In the genomic region with DNA sequence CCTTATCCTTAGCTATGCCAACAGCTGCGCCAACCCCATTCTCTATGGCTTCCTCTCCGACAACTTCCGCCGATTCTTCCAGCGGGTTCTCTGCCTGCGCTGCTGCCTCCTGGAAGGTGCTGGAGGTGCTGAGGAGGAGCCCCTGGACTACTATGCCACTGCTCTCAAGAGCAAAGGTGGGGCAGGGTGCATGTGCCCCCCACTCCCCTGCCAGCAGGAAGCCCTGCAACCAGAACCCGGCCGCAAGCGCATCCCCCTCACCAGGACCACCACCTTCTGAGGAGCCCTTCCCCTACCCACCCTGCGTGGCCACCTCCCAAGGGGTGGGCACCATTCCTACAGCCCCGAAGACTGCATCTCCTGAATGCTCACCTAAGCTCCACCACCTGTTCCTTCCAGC, we compare ENCODE assay signal across 21 cellular contexts. TPM values are rescaled to one million over a fixed set of nuclear protein-coding genes. Genes with fewer than 3 reads are reported as not detected.
DNase-seq lines count a peak whose midpoint lies in the region; ATAC-seq and TF ChIP-seq lines count a peak whose summit lies in the region.
"Had no signal": no experiment of that assay in that cellular context is flagged by ENCODE, and none has a peak within 500 bp of the region (broad histone marks: within the 10 kb centered on the region; RNA-seq: fewer than 3 reads in every experiment).

No MANE protein-coding gene starts in this region.

- no peak overlapping the region for H3K4me2 ChIP-seq in GM23338

- no peaks in the 10 kb centered on the region for H3K4me1 ChIP-seq in GM23338 (ENCODE audit: insufficient read depth)

- H3K27me3 ChIP-seq in GM23338 (ENCODE audit: insufficient read depth): peaks cover 54% of the 10 kb centered on the region
- peaks cover 7% of the 10 kb centered on the region for H3K27me3 ChIP-seq in CD4-positive, alpha-beta T cell (ENCODE audit: control insufficient read depth, insufficient read depth, low read length)

- H3K9me2 ChIP-seq in GM23338 (ENCODE audit: insufficient read depth): peaks cover 4% of the 10 kb centered on the region; the same call in 1 of the 2 replicates

- CTCF ChIA-PET in MCF 10A (lab: Yijun Ruan, JAX): interaction anchor here (2.9 kb wide), 1 partner anchor 344 kb away, joined by 10 read pairs; no protein-coding TSS in a partner anchor
- CTCF ChIA-PET in CD4-positive, alpha-beta T cell (lab: Charles Lee): no interaction called here

- H3K9me3 Mint-ChIP-seq in GM23338: no peaks in the 10 kb centered on the region
- H3K9me3 Mint-ChIP-seq in endothelial cell (ENCODE audit: unreplicated experiment): no peaks in the 10 kb centered on the region
- no peaks in the 10 kb centered on the region for H3K9me3 Mint-ChIP-seq in nephron
- no peaks in the 10 kb centered on the region for H3K9me3 Mint-ChIP-seq in MCF 10A (ENCODE audit: unreplicated experiment)
- H3K9me3 Mint-ChIP-seq in CD4-positive, alpha-beta T cell: no peaks in the 10 kb centered on the region

- DNase-seq in GM23338 (ENCODE audit: low spot score) (no peak), endothelial cell (ENCODE audit: low spot score) (no peak), sciatic nerve (ENCODE audit: low spot score) (peak; percentile 30), MCF 10A (ENCODE audit: unreplicated experiment) (no peak), DMS53 (lab: John Stamatoyannopoulos, UW) (no peak), COLO829 (ENCODE audit: low spot score) (no peak)
- no peak for DNase-seq in CD4-positive, alpha-beta T cell
- DNase-seq: ACHN; CD4-positive, alpha-beta memory T cell; DMS 273 treated with DMSO at 0.1 percent for 48 hours; GDM1; GOT3; H7; HFFc6; KG1 had no signal

- POLR2A ChIA-PET in MCF 10A (lab: Yijun Ruan, JAX): interaction anchor here (1.2 to 1.8 kb wide), 3 partner anchors 10 to 35 kb away, joined by 3 to 9 read pairs (median 3); no protein-coding TSS in a partner anchor
- POLR2A ChIA-PET in CD4-positive, alpha-beta T cell (lab: Charles Lee): no interaction called here

- no peaks in the 10 kb centered on the region for H3K9me3 ChIP-seq in CD4-positive, alpha-beta T cell (ENCODE audit: control insufficient read depth, low read length)

- peak overlapping the region; percentile 52; the same call in 1 of the 3 replicates for H3K4me3 Mint-ChIP-seq in GM23338
- H3K4me3 Mint-ChIP-seq in endothelial cell (ENCODE audit: unreplicated experiment): peak overlapping the region; percentile 67
- peak overlapping the region in 2 of 3 experiments; percentile 21 to 47 for H3K4me3 Mint-ChIP-seq in nephron
- H3K4me3 Mint-ChIP-seq in MCF 10A (ENCODE audit: unreplicated experiment): no peak overlapping the region
- no peak overlapping the region for H3K4me3 Mint-ChIP-seq in CD4-positive, alpha-beta T cell
- H3K4me3 Mint-ChIP-seq: CD4-positive, alpha-beta memory T cell; HFFc6 had no signal

- H4K20me1 ChIP-seq in GM23338 (replicated peaks; ENCODE audit: insufficient read depth): no peaks in the 10 kb centered on the region

- H3K4me1 Mint-ChIP-seq in GM23338: peaks cover 7% of the 10 kb centered on the region
- H3K4me1 Mint-ChIP-seq in endothelial cell (ENCODE audit: unreplicated experiment): peaks cover 21% of the 10 kb centered on the region
- H3K4me1 Mint-ChIP-seq in nephron: peaks cover 26% of the 10 kb centered on the region
- peaks cover 14% of the 10 kb centered on the region for H3K4me1 Mint-ChIP-seq in MCF 10A (ENCODE audit: insufficient read depth, unreplicated experiment)
- no peaks in the 10 kb centered on the region for H3K4me1 Mint-ChIP-seq in CD4-positive, alpha-beta T cell (ENCODE audit: low read depth)
- H3K4me1 Mint-ChIP-seq: CD4-positive, alpha-beta memory T cell had no signal

- BruUV-seq in MCF 10A (replicated peaks; lab: Mats Ljungman, UMichigan): no TSS peak

- no peak overlapping the region for H2AFZ ChIP-seq in GM23338

- H3K27me3 Mint-ChIP-seq in GM23338 (ENCODE audit: insufficient read depth, low read depth, poor library complexity): peaks cover 48% of the 10 kb centered on the region
- peaks cover 24% of the 10 kb centered on the region for H3K27me3 Mint-ChIP-seq in endothelial cell (ENCODE audit: unreplicated experiment)
- H3K27me3 Mint-ChIP-seq in nephron (ENCODE audit: low read depth): peaks cover 93% of the 10 kb centered on the region
- no peaks in the 10 kb centered on the region for H3K27me3 Mint-ChIP-seq in MCF 10A (ENCODE audit: insufficient read depth, unreplicated experiment)
- peaks cover 66% of the 10 kb centered on the region for H3K27me3 Mint-ChIP-seq in CD4-positive, alpha-beta T cell

- H3K4me3 ChIP-seq in GM23338: no peak overlapping the region

- ATAC-seq in GM23338 (no peak), sciatic nerve (no peak)
- ATAC-seq in CD4-positive, alpha-beta T cell (ENCODE audit: poor library complexity): no peak
- ATAC-seq: HCT116 had no signal

- no peaks in the 10 kb centered on the region for H3K36me3 Mint-ChIP-seq in GM23338 (ENCODE audit: low read depth)
- H3K36me3 Mint-ChIP-seq in endothelial cell (ENCODE audit: low read depth, unreplicated experiment): no peaks in the 10 kb centered on the region
- no peaks in the 10 kb centered on the region for H3K36me3 Mint-ChIP-seq in nephron (ENCODE audit: low read depth)
- H3K36me3 Mint-ChIP-seq in MCF 10A (ENCODE audit: insufficient read depth, unreplicated experiment): no peaks in the 10 kb centered on the region
- no peaks in the 10 kb centered on the region for H3K36me3 Mint-ChIP-seq in CD4-positive, alpha-beta T cell (ENCODE audit: low read depth)
- H3K36me3 Mint-ChIP-seq: CD4-positive, alpha-beta memory T cell had no signal

- TF ChIP-seq CTCF in GM23338 (conservative IDR thresholded peaks at IDR 0.05; ENCODE audit: low read depth in 2 of 2) (no peak), endothelial cell (IDR thresholded peaks at IDR 0.05; ENCODE audit: unreplicated experiment) (no peak), nephron (IDR thresholded peaks at IDR 0.05; ENCODE audit: unreplicated experiment in 3 of 3) (no peak), MCF 10A (IDR thresholded peaks at IDR 0.05; ENCODE audit: unreplicated experiment) (no peak)
- TF ChIP-seq CTCF in CD4-positive, alpha-beta T cell (IDR thresholded peaks at IDR 0.05): no peak

- intact Hi-C loops in sciatic nerve (cut with DNase I): no loop called here
- intact Hi-C loops in MCF 10A (cut with micrococcal nuclease): no loop called here
- intact Hi-C loops in CD4-positive, alpha-beta T cell (cut with DNase I, micrococcal nuclease): no loop called here

- H3K27ac ChIP-seq in GM23338 (ENCODE audit: low read depth): no peak overlapping the region
- H3K27ac ChIP-seq in CD4-positive, alpha-beta T cell (ENCODE audit: low read depth, low read length): no peak overlapping the region
- H3K27ac ChIP-seq: C4-2B had no signal

- H3K27ac Mint-ChIP-seq in GM23338 (no peak overlapping the region), endothelial cell (ENCODE audit: unreplicated experiment) (no peak overlapping the region), nephron (no peak overlapping the region), MCF 10A (ENCODE audit: low read depth, unreplicated experiment) (no peak overlapping the region)
- no peak overlapping the region for H3K27ac Mint-ChIP-seq in CD4-positive, alpha-beta T cell
- H3K27ac Mint-ChIP-seq: CD4-positive, alpha-beta memory T cell; HFFc6 had no signal

- H3K79me2 ChIP-seq in GM23338 (replicated peaks; ENCODE audit: insufficient read depth): no peaks in the 10 kb centered on the region

- no peaks in the 10 kb centered on the region for H3F3A ChIP-seq in GM23338 (replicated peaks; ENCODE audit: low read depth)

- no peaks in the 10 kb centered on the region for H3K36me3 ChIP-seq in GM23338 (ENCODE audit: insufficient read depth)

TF ChIP-seq in GM23338, 12 proteins besides CTCF, POLR2A, EP300 and RAD21:
- no peak for TF ChIP-seq NANOG (IDR thresholded peaks at IDR 0.05; ENCODE audit: borderline replicate concordance)

RNA-seq across cellular contexts. Expression of gene SSTR4, which starts 1.3 kb away (rescaled TPM):
- total RNA-seq in GM23338 (2014; rRNA removed; shearing (Covaris generic)): not detected in 2 replicates
- not detected in 2 replicates for polyA plus RNA-seq in GM23338 (2016; fragmentation: Nextera tagmentation; extraction: Ambion mirVana)
- total RNA-seq in endothelial cell (ENCODE audit: unreplicated experiment) (not detected), sciatic nerve (not detected), MCF 10A (2022) (not detected in 2 replicates)
- not detected for total RNA-seq in CD4-positive, alpha-beta T cell
- total RNA-seq: CD4-positive, alpha-beta memory T cell; Daoy; H7; HFFc6; HT-29 had no signal
- polyA plus RNA-seq: BJ; CD4-positive, alpha-beta memory T cell had no signal

RNA-seq across cellular contexts. Expression of gene THBD, which starts 13.1 kb away (rescaled TPM):
- total RNA-seq in GM23338 (2014; rRNA removed; shearing (Covaris generic)): 0.58 and 0.97 TPM in 2 replicates
- polyA plus RNA-seq in GM23338 (2016; fragmentation: Nextera tagmentation; extraction: Ambion mirVana): 0.10 and 0.17 TPM in 2 replicates
- total RNA-seq in endothelial cell (ENCODE audit: unreplicated experiment) (90.4 TPM), sciatic nerve (25.3 TPM), MCF 10A (2022) (15.4 and 36.2 TPM in 2 replicates)
- total RNA-seq in CD4-positive, alpha-beta T cell: 1 to 10 TPM; 2.2 to 2.4 TPM
- total RNA-seq: HT-29 had no signal

RNA-seq across cellular contexts. Expression of gene CD93, which starts 49.8 kb away (rescaled TPM):
- total RNA-seq in GM23338 (2014; rRNA removed; shearing (Covaris generic)): 0.04 TPM in 1 of 2 replicates, not detected in the other
- polyA plus RNA-seq in GM23338 (2016; fragmentation: Nextera tagmentation; extraction: Ambion mirVana): 0.03 TPM in 2 replicates
- total RNA-seq in endothelial cell (ENCODE audit: unreplicated experiment): 139 TPM
- total RNA-seq in sciatic nerve: 81.0 TPM
- total RNA-seq in MCF 10A (2022): not detected in 2 replicates
- total RNA-seq in CD4-positive, alpha-beta T cell: 1 to 10 TPM; 1.1 TPM
- total RNA-seq: HFFc6, HT-29 had no signal
- polyA plus RNA-seq: BJ had no signal

Comparison
In these comparisons a context has a peak if more than half of its experiments do, and no peak if none do; other contexts are left out.
1. H3K4me3 Mint-ChIP-seq: peak in GM23338 (single experiment), endothelial cell (single experiment) and nephron (2 of 3); none in MCF 10A (single experiment) and CD4-positive, alpha-beta T cell (single experiment).
2. RNA of gene CD93, which starts 49.8 kb away (total RNA-seq): 139 TPM in endothelial cell (single experiment) and 81.0 TPM in sciatic nerve (single experiment); 1.1 TPM in CD4-positive, alpha-beta T cell, not detected in MCF 10A and 0.04 TPM in GM23338; every median in the first group is over 10 times any median in the second.